Comparison of ENCODE assay signal across 9 cellular contexts in the genomic region with DNA sequence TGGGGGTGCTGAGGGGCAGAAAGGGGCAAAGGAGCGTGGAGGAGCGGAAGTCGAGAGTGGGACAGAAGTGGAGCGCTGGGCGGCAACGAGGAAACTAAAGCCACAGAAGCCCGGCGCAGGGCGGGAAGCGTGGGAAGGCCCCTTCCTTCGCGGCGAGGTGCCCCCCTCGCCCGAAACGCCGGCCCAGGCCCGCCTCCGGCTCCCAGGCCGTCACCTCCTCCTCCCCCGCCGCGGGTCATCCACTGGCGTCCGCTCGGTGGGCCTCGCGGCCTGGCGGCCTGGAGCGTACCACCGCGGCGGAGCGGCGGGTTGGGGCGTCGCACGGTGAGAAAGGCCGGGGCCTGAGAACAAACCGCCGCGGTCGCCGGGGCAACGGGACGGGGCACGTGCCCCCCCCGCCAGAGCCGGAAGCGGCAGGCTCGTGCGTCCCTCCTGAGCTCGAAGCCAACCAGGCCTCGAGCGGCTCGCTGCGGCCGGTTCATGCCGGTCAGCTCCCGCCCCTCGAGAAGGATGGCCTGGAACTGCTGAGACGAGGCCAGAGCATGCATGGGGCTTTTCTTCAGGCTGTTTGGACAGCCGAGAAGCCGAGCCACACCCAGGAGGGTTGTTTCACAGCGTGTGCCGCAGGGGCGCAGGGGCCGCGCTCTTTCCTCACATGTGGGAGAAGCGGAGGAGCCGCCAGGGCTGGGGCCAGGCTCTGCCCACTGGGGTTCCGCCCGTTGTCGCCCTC. TPM values are rescaled to one million over a fixed set of nuclear protein-coding genes. Genes with fewer than 3 reads are reported as not detected.
DNase-seq lines count a peak whose midpoint lies in the region; ATAC-seq and TF ChIP-seq lines count a peak whose summit lies in the region.
"Had no signal": no experiment of that assay in that cellular context is flagged by ENCODE, and none has a peak within 500 bp of the region (broad histone marks: within the 10 kb centered on the region; RNA-seq: fewer than 3 reads in every experiment).

A gene (minus strand): TSS at position 349 of the 730 bp plus-strand sequence. CDS start 469 bp downstream, outside the sequence.

- TF ChIP-seq CTCF in PC-3 (conservative IDR thresholded peaks at IDR 0.05; ENCODE audit: low read depth, low read length) (no peak), testis (IDR thresholded peaks at IDR 0.05) (no peak), progenitor cell of endocrine pancreas (IDR thresholded peaks at IDR 0.05; ENCODE audit: unreplicated experiment) (no peak), HFFc6 (IDR thresholded peaks at IDR 0.05) (no peak)

- H3K4ac ChIP-seq in mesenchymal stem cell (ENCODE audit: low read depth in 1 of 2, low read length in 2 of 2) = peak within 1 kb of the TSS; percentile 35 to 37

- no peak for DNase-seq in PC-3
- DNase-seq in activated naive CD8-positive, alpha-beta T cell treated with anti-CD3 and anti-CD28 coated beads, Interleukin-2, amount 50 U/mL, for 24 hours = peak; percentile 54
- DNase-seq in mesenchymal stem cell = no peak
- peak; percentile 71 for DNase-seq in testis
- no peak for DNase-seq in NCI-H524 (lab: John Stamatoyannopoulos, UW)
- DNase-seq in progenitor cell of endocrine pancreas (ENCODE audit: low spot score, unreplicated experiment) = no peak
- DNase-seq in NCI-H526 (lab: John Stamatoyannopoulos, UW) = no peak
- DNase-seq in HFFc6 = no peak
- DNase-seq: MV-4-11 had no signal

- H3K9ac ChIP-seq in PC-3 (ENCODE audit: low read length) = no peak within 1 kb of the TSS
- no peak within 1 kb of the TSS for H3K9ac ChIP-seq in mesenchymal stem cell (ENCODE audit: low read length)

- 67% methylated on average over 72 of the region's 74 CpGs for WGBS in mesenchymal stem cell
- 41 to 45% methylated on average over 25 to 58 of the region's 74 CpGs for WGBS in testis, 2 donors

- peaks cover 17% of the 10 kb centered on the region for H3K4me1 ChIP-seq in PC-3 (ENCODE audit: insufficient read depth, low read length)
- peaks cover 1% of the 10 kb centered on the region for H3K4me1 ChIP-seq in mesenchymal stem cell (ENCODE audit: control insufficient read depth, insufficient read depth, low read depth, low read length)
- H3K4me1 ChIP-seq in testis = peaks cover 18% of the 10 kb centered on the region

- H3K9me2 ChIP-seq in PC-3 (replicated peaks; ENCODE audit: low read length) = no peaks in the 10 kb centered on the region

- 0 out of 2 replicates have a peak within 1 kb of the TSS, but pooled peaks have one; percentile 13 for H3K4me2 ChIP-seq in PC-3 (ENCODE audit: low read length)
- no peak within 1 kb of the TSS for H3K4me2 ChIP-seq in mesenchymal stem cell (ENCODE audit: low read length, poor library complexity, severe bottlenecking)

- no peak for TF ChIP-seq POLR2A in testis (IDR thresholded peaks at IDR 0.05)

- no peaks in the 10 kb centered on the region for H3K79me2 ChIP-seq in PC-3 (ENCODE audit: low read length)

- H3K27me3 ChIP-seq in PC-3 (ENCODE audit: low read length) (no peaks in the 10 kb centered on the region), mesenchymal stem cell (ENCODE audit: control insufficient read depth in 1 of 2, insufficient read depth in 1 of 2, low read length in 2 of 2) (no peaks in the 10 kb centered on the region), testis (no peaks in the 10 kb centered on the region)

- peak within 1 kb of the TSS in 1 of 2 experiments; percentile 21 for H3K18ac ChIP-seq in mesenchymal stem cell (ENCODE audit: low read depth in 1 of 2, low read length in 2 of 2)

- H3K36me3 ChIP-seq in PC-3 (ENCODE audit: low read depth, low read length) (no peaks in the 10 kb centered on the region), mesenchymal stem cell (ENCODE audit: control insufficient read depth in 1 of 2, insufficient read depth in 2 of 2, low read depth in 1 of 2, low read length in 2 of 2) (no peaks in the 10 kb centered on the region), testis (ENCODE audit: low read depth, missing control alignments) (no peaks in the 10 kb centered on the region)

- no peak within 1 kb of the TSS for H2BK120ac ChIP-seq in mesenchymal stem cell (ENCODE audit: low read depth, low read length)

- no peaks in the 10 kb centered on the region for H3K36me3 Mint-ChIP-seq in activated naive CD8-positive, alpha-beta T cell treated with anti-CD3 and anti-CD28 coated beads, Interleukin-2, amount 50 U/mL, for 24 hours (ENCODE audit: low read depth)
- H3K36me3 Mint-ChIP-seq in progenitor cell of endocrine pancreas (ENCODE audit: insufficient read depth) (no peaks in the 10 kb centered on the region), HFFc6 (ENCODE audit: low read depth) (no peaks in the 10 kb centered on the region)

- H3K79me1 ChIP-seq in mesenchymal stem cell (replicated peaks; ENCODE audit: low read length, poor library complexity, severe bottlenecking) = no peaks in the 10 kb centered on the region

- H3K4me3 ChIP-seq in PC-3 (ENCODE audit: low read length) (no peak within 1 kb of the TSS), mesenchymal stem cell (ENCODE audit: insufficient read depth in 1 of 2, low read depth in 1 of 2, low read length in 2 of 2) (no peak within 1 kb of the TSS), testis (peak within 1 kb of the TSS; percentile 48 to 62)

- peaks cover 14% of the 10 kb centered on the region for H3K27me3 Mint-ChIP-seq in activated naive CD8-positive, alpha-beta T cell treated with anti-CD3 and anti-CD28 coated beads, Interleukin-2, amount 50 U/mL, for 24 hours
- peaks cover 9% of the 10 kb centered on the region for H3K27me3 Mint-ChIP-seq in progenitor cell of endocrine pancreas
- H3K27me3 Mint-ChIP-seq in HFFc6 (ENCODE audit: insufficient read depth) = peaks cover 2% of the 10 kb centered on the region; the same call in 1 of the 2 replicates

- H3K14ac ChIP-seq in mesenchymal stem cell (ENCODE audit: low read length in 2 of 2) = no peak within 1 kb of the TSS

- no peak within 1 kb of the TSS for H2BK5ac ChIP-seq in mesenchymal stem cell (ENCODE audit: low read depth, low read length, poor library complexity, severe bottlenecking)

- H3K9me3 ChIP-seq in PC-3 (ENCODE audit: low read length) (no peaks in the 10 kb centered on the region), mesenchymal stem cell (ENCODE audit: control insufficient read depth, low read length) (no peaks in the 10 kb centered on the region), testis (no peaks in the 10 kb centered on the region)

- H4K20me1 ChIP-seq in PC-3 (ENCODE audit: low read length) = no peaks in the 10 kb centered on the region

- H3K23ac ChIP-seq in mesenchymal stem cell (ENCODE audit: low read length in 2 of 2) = no peak within 1 kb of the TSS

- peak within 1 kb of the TSS in 1 of 2 experiments; percentile 59 for H2BK12ac ChIP-seq in mesenchymal stem cell (ENCODE audit: low read length in 2 of 2)

- BruUV-seq in PC-3 (replicated peaks; lab: Mats Ljungman, UMichigan) = no TSS peak

- CTCF ChIA-PET in PC-3 (lab: Charles Lee) = no interaction called here

- peaks cover 12% of the 10 kb centered on the region for H3K4me1 Mint-ChIP-seq in activated naive CD8-positive, alpha-beta T cell treated with anti-CD3 and anti-CD28 coated beads, Interleukin-2, amount 50 U/mL, for 24 hours
- peaks cover 15% of the 10 kb centered on the region for H3K4me1 Mint-ChIP-seq in progenitor cell of endocrine pancreas (ENCODE audit: low read depth)
- H3K4me1 Mint-ChIP-seq in HFFc6 (ENCODE audit: low read depth) = peaks cover 50% of the 10 kb centered on the region

- peak within 1 kb of the TSS; percentile 13 for H2AK5ac ChIP-seq in mesenchymal stem cell (ENCODE audit: low read length, severe bottlenecking)

- no peaks in the 10 kb centered on the region for H3F3A ChIP-seq in PC-3 (ENCODE audit: low read length, unreplicated experiment)

- peak within 1 kb of the TSS; percentile 69 for H4K8ac ChIP-seq in mesenchymal stem cell (ENCODE audit: low read length)

- no peak for ATAC-seq in PC-3
- peak; percentile 57 for ATAC-seq in activated naive CD8-positive, alpha-beta T cell treated with anti-CD3 and anti-CD28 coated beads, Interleukin-2, amount 50 U/mL, for 24 hours

- H3K27ac Mint-ChIP-seq in activated naive CD8-positive, alpha-beta T cell treated with anti-CD3 and anti-CD28 coated beads, Interleukin-2, amount 50 U/mL, for 24 hours = peak within 1 kb of the TSS; percentile 46
- H3K27ac Mint-ChIP-seq in progenitor cell of endocrine pancreas (no peak within 1 kb of the TSS), HFFc6 (no peak within 1 kb of the TSS)

- H3K27ac ChIP-seq in PC-3 (ENCODE audit: low read length) = no peak within 1 kb of the TSS
- H3K27ac ChIP-seq in mesenchymal stem cell (ENCODE audit: low read length, poor library complexity, severe bottlenecking) = no peak within 1 kb of the TSS
- H3K27ac ChIP-seq in testis = peak within 1 kb of the TSS; percentile 63 to 78

- peak within 1 kb of the TSS; percentile 52 for H4K91ac ChIP-seq in mesenchymal stem cell (ENCODE audit: low read length)

- intact Hi-C loops in PC-3 (cut with micrococcal nuclease) = loop anchor here (1.0 to 5.0 kb wide), 3 partner anchors 155 to 349 kb away; a partner anchor contains a TSS
- intact Hi-C loops in testis (cut with DNase I; ENCODE audit: low total_unique reads) = loop anchor here (2.0 kb wide), 1 partner anchor 154 kb away; no protein-coding TSS in a partner anchor

- H2BK15ac ChIP-seq in mesenchymal stem cell (ENCODE audit: low read depth, poor library complexity, severe bottlenecking) = peak within 1 kb of the TSS; percentile 96

- POLR2A ChIA-PET in PC-3 (lab: Charles Lee; ENCODE audit: unreplicated experiment) = interaction anchor here (0.6 kb wide), 1 partner anchor 105 kb away, joined by 6 read pairs; no protein-coding TSS in a partner anchor

- no peaks in the 10 kb centered on the region for H3K9me3 Mint-ChIP-seq in activated naive CD8-positive, alpha-beta T cell treated with anti-CD3 and anti-CD28 coated beads, Interleukin-2, amount 50 U/mL, for 24 hours
- H3K9me3 Mint-ChIP-seq in progenitor cell of endocrine pancreas (ENCODE audit: low read depth) (no peaks in the 10 kb centered on the region), HFFc6 (no peaks in the 10 kb centered on the region)

- H2AFZ ChIP-seq in PC-3 (ENCODE audit: low read length) = peak within 1 kb of the TSS; percentile 64
- H2AFZ ChIP-seq in mesenchymal stem cell (ENCODE audit: low read depth, low read length) = no peak within 1 kb of the TSS

- H3K4me3 Mint-ChIP-seq in activated naive CD8-positive, alpha-beta T cell treated with anti-CD3 and anti-CD28 coated beads, Interleukin-2, amount 50 U/mL, for 24 hours = peak within 1 kb of the TSS; percentile 24
- H3K4me3 Mint-ChIP-seq in progenitor cell of endocrine pancreas (ENCODE audit: low read depth) (no peak within 1 kb of the TSS), HFFc6 (no peak within 1 kb of the TSS)

RNA-seq across cellular contexts. Expression of the gene that starts here (rescaled TPM):
- total RNA-seq in PC-3 (2014; rRNA removed) (1.3 and 1.7 TPM in 2 replicates), testis (100 to 1,000 TPM; 193 to 639 TPM), progenitor cell of endocrine pancreas (not detected in 2 replicates)
- 0.11 TPM for polyA plus RNA-seq in mesenchymal stem cell (2013, experiment 1 of 2)
- polyA plus RNA-seq in mesenchymal stem cell (2013, experiment 2 of 2) = 0.04 TPM
- polyA plus RNA-seq in testis (ENCODE audit: insufficient read depth, low read depth, low replicate concordance) = 1,044 TPM
- total RNA-seq in HFFc6 (2021; fragmentation: NEBNext Ultra II Directional; extraction: Animal tissue kit (Norgen Biotek cat#: 25700)) = under 1 TPM; 0.31 to 0.70 (median 0.37) TPM

Comparison
In these comparisons a context has a peak if more than half of its experiments do, and no peak if none do; other contexts are left out.
1. RNA of the gene that starts here (total RNA-seq): 193 to 639 TPM in testis; 1.3 to 1.7 TPM in PC-3, 0.31 to 0.70 TPM in HFFc6 and not detected in progenitor cell of endocrine pancreas; every median in the first group is over 10 times any median in the second.
2. DNase-seq: peak in activated naive CD8-positive, alpha-beta T cell treated with anti-CD3 and anti-CD28 coated beads, Interleukin-2, amount 50 U/mL, for 24 hours (single experiment) and testis (single experiment); none in PC-3 (single experiment), mesenchymal stem cell (single experiment), NCI-H524 (0 of 2), progenitor cell of endocrine pancreas (single experiment), NCI-H526 (0 of 2) and HFFc6 (single experiment).
3. H3K27ac ChIP-seq: peak in testis (2 of 2); none in PC-3 (single experiment) and mesenchymal stem cell (single experiment).
4. H3K4me3 ChIP-seq: peak in testis (2 of 2); none in PC-3 (single experiment) and mesenchymal stem cell (0 of 2).